14 cellular contexts compared by ENCODE assay signal in genomic region chr21:16842716-16843115, GRCh38.
DNase-seq lines count a peak whose midpoint lies in the region; ATAC-seq lines count a peak whose summit lies in the region.
"Had no signal": no experiment of that assay in that cellular context is flagged by ENCODE, and none has a peak within 500 bp of the region (broad histone marks: within the 10 kb centered on the region; RNA-seq: fewer than 3 reads in every experiment).

No MANE protein-coding gene starts in this region.

- peak overlapping the region; percentile 4 to 58 for H3K27ac ChIP-seq in esophagus (ENCODE audit: low read depth in 2 of 2, low read length in 1 of 2)
- H3K27ac ChIP-seq: PC-9, prostate gland had no signal

- H3K36me3 ChIP-seq in esophagus (ENCODE audit: control insufficient read depth in 2 of 2, insufficient read depth in 2 of 2, low read length in 1 of 2) = no peaks in the 10 kb centered on the region
- H3K36me3 ChIP-seq in skeletal muscle satellite cell (ENCODE audit: insufficient read depth, low read length) = no peaks in the 10 kb centered on the region
- H3K36me3 ChIP-seq: prostate gland had no signal

- H3K9me3 ChIP-seq in esophagus (ENCODE audit: control insufficient read depth in 2 of 2, insufficient read depth in 1 of 2, low read depth in 1 of 2, low read length in 1 of 2) = no peaks in the 10 kb centered on the region
- H3K9me3 ChIP-seq in skeletal muscle satellite cell (replicated peaks; ENCODE audit: low read length) = no peaks in the 10 kb centered on the region
- H3K9me3 ChIP-seq: prostate gland had no signal

- no peak overlapping the region for H3K9ac ChIP-seq in skeletal muscle satellite cell (ENCODE audit: low read depth, low read length)

- H3K36me3 Mint-ChIP-seq in activated T-cell treated with anti-CD3 and anti-CD28 coated beads, Interleukin-2, amount 50 U/mL, for 4 hours (ENCODE audit: insufficient read depth) = no peaks in the 10 kb centered on the region
- H3K36me3 Mint-ChIP-seq: activated CD4-positive, alpha-beta memory T cell treated with anti-CD3 and anti-CD28 coated beads for 36 hours had no signal

- H3K4me3 Mint-ChIP-seq in activated T-cell treated with anti-CD3 and anti-CD28 coated beads, Interleukin-2, amount 50 U/mL, for 4 hours = no peak overlapping the region
- H3K4me3 Mint-ChIP-seq: activated CD4-positive, alpha-beta memory T cell treated with anti-CD3 and anti-CD28 coated beads for 36 hours had no signal

- peak overlapping the region in 1 of 2 donors; percentile 33 for H3K4me3 ChIP-seq in esophagus (ENCODE audit: low read depth in 1 of 2, low read length in 2 of 2)
- H3K4me3 ChIP-seq in skeletal muscle satellite cell (ENCODE audit: low read length) = no peak overlapping the region
- H3K4me3 ChIP-seq: PC-9, prostate gland had no signal

- peak overlapping the region; percentile 40 for H3K4me2 ChIP-seq in skeletal muscle satellite cell (ENCODE audit: low read length)
- H3K4me2 ChIP-seq: PC-9 had no signal

- H3K9me3 Mint-ChIP-seq in activated T-cell treated with anti-CD3 and anti-CD28 coated beads, Interleukin-2, amount 50 U/mL, for 4 hours = peaks cover 7% of the 10 kb centered on the region

- H3K4me1 ChIP-seq in esophagus (ENCODE audit: control insufficient read depth in 2 of 2, insufficient read depth in 2 of 2, low read length in 1 of 2) = no peaks in the 10 kb centered on the region
- peaks cover under 1% of the 10 kb centered on the region for H3K4me1 ChIP-seq in skeletal muscle satellite cell (ENCODE audit: control insufficient read depth, insufficient read depth, low read length)
- H3K4me1 ChIP-seq: prostate gland had no signal

- DNase-seq in NCI-H2107 treated with DMSO at 0.1 percent for 48 hours (lab: John Stamatoyannopoulos, UW; ENCODE audit: unreplicated experiment) = peak; percentile 73
- no peak for DNase-seq in NCI-H2107 (lab: John Stamatoyannopoulos, UW)
- DNase-seq in NCI-H524 (lab: John Stamatoyannopoulos, UW) = peak; percentile 40 to 72
- DNase-seq in activated T-cell treated with anti-CD3 and anti-CD28 coated beads, Interleukin-2, amount 50 U/mL, for 4 hours = no peak
- DNase-seq: ACHN; activated CD4-positive, alpha-beta memory T cell treated with anti-CD3 and anti-CD28 coated beads for 36 hours; NCI-H187 treated with DMSO at 0.1 percent for 48 hours; PC-9 had no signal

- WGBS in esophagus, 2 donors = 28 to 43% methylated on average over 5 of the region's 5 CpGs

- H3K4me1 Mint-ChIP-seq in activated T-cell treated with anti-CD3 and anti-CD28 coated beads, Interleukin-2, amount 50 U/mL, for 4 hours (ENCODE audit: low read depth) = no peaks in the 10 kb centered on the region

- H3K27me3 ChIP-seq in esophagus (ENCODE audit: control insufficient read depth in 1 of 2, insufficient read depth in 2 of 2, low read length in 2 of 2) (no peaks in the 10 kb centered on the region), skeletal muscle satellite cell (ENCODE audit: control insufficient read depth, insufficient read depth, low read length) (no peaks in the 10 kb centered on the region)

- no peaks in the 10 kb centered on the region for H3K27me3 Mint-ChIP-seq in activated T-cell treated with anti-CD3 and anti-CD28 coated beads, Interleukin-2, amount 50 U/mL, for 4 hours (ENCODE audit: low read depth)
- H3K27me3 Mint-ChIP-seq: activated CD4-positive, alpha-beta memory T cell treated with anti-CD3 and anti-CD28 coated beads for 36 hours had no signal

- no peak for ATAC-seq in activated T-cell treated with anti-CD3 and anti-CD28 coated beads, Interleukin-2, amount 50 U/mL, for 4 hours
- ATAC-seq in GM21360 (IDR thresholded peaks at IDR 0.05; ENCODE audit: unreplicated experiment) (no peak), HG03565 (IDR thresholded peaks at IDR 0.05; ENCODE audit: unreplicated experiment) (no peak)
- ATAC-seq: SK-N-SH treated with all-trans-retinoic acid at 6 μM for 48 hours had no signal

Comparison
In these comparisons a context has a peak if more than half of its experiments do, and no peak if none do; other contexts are left out.
1. DNase-seq: peak in NCI-H2107 treated with DMSO at 0.1 percent for 48 hours (single experiment) and NCI-H524 (2 of 2); none in NCI-H2107 (single experiment) and activated T-cell treated with anti-CD3 and anti-CD28 coated beads, Interleukin-2, amount 50 U/mL, for 4 hours (single experiment).